In genomic region chr1:178124115-178124514, GRCh38 we compare ENCODE assay signal across 3 cellular contexts.
TF ChIP-seq lines count a peak whose summit lies in the region.

No MANE protein-coding gene starts in this region.

TF ChIP-seq in A549, 52 proteins besides CTCF, POLR2A, EP300 and RAD21 (continued from another document):
- TF ChIP-seq, protein P1, sequence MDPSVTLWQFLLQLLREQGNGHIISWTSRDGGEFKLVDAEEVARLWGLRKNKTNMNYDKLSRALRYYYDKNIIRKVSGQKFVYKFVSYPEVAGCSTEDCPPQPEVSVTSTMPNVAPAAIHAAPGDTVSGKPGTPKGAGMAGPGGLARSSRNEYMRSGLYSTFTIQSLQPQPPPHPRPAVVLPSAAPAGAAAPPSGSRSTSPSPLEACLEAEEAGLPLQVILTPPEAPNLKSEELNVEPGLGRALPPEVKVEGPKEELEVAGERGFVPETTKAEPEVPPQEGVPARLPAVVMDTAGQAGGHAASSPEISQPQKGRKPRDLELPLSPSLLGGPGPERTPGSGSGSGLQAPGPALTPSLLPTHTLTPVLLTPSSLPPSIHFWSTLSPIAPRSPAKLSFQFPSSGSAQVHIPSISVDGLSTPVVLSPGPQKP (IDR thresholded peaks at IDR 0.05; ENCODE audit: low read depth, low read length), result no peak
- no peak for TF ChIP-seq JUNB (IDR thresholded peaks at IDR 0.05)
- TF ChIP-seq, protein P2, sequence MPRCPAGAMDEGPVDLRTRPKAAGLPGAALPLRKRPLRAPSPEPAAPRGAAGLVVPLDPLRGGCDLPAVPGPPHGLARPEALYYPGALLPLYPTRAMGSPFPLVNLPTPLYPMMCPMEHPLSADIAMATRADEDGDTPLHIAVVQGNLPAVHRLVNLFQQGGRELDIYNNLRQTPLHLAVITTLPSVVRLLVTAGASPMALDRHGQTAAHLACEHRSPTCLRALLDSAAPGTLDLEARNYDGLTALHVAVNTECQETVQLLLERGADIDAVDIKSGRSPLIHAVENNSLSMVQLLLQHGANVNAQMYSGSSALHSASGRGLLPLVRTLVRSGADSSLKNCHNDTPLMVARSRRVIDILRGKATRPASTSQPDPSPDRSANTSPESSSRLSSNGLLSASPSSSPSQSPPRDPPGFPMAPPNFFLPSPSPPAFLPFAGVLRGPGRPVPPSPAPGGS (IDR thresholded peaks at IDR 0.05), result no peak
- TF ChIP-seq, protein P3, sequence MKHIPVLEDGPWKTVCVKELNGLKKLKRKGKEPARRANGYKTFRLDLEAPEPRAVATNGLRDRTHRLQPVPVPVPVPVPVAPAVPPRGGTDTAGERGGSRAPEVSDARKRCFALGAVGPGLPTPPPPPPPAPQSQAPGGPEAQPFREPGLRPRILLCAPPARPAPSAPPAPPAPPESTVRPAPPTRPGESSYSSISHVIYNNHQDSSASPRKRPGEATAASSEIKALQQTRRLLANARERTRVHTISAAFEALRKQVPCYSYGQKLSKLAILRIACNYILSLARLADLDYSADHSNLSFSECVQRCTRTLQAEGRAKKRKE (CRISPR knock-in tag; IDR thresholded peaks at IDR 0.05; ENCODE audit: low read depth), result no peak
- TF ChIP-seq CHD2 (IDR thresholded peaks at IDR 0.05; ENCODE audit: low read length, partially characterized antibody), result no peak
- TF ChIP-seq KDM5A (IDR thresholded peaks at IDR 0.05), result no peak
- no peak for TF ChIP-seq RNF2 (IDR thresholded peaks at IDR 0.05; ENCODE audit: borderline replicate concordance, low read depth)

TF ChIP-seq in HCT116, 20 proteins besides CTCF, POLR2A, EP300 and RAD21 (continued from another document):
- TF ChIP-seq ZBTB33 (IDR thresholded peaks at IDR 0.05; ENCODE audit: extremely low read depth, insufficient replicate concordance, low read length), result no peak
- no peak for TF ChIP-seq CBX3 (IDR thresholded peaks at IDR 0.05; ENCODE audit: low read depth)
- TF ChIP-seq MAX (IDR thresholded peaks at IDR 0.05), result no peak
- no peak for TF ChIP-seq CEBPB (IDR thresholded peaks at IDR 0.05; ENCODE audit: low read depth)
- TF ChIP-seq, protein P4, sequence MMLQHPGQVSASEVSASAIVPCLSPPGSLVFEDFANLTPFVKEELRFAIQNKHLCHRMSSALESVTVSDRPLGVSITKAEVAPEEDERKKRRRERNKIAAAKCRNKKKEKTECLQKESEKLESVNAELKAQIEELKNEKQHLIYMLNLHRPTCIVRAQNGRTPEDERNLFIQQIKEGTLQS (IDR thresholded peaks at IDR 0.05), result no peak
- no peak for TF ChIP-seq SIN3A (IDR thresholded peaks at IDR 0.05; ENCODE audit: low read depth)
- no peak for TF ChIP-seq JUND (IDR thresholded peaks at IDR 0.05)
- TF ChIP-seq POLR2AphosphoS5 (IDR thresholded peaks at IDR 0.05; ENCODE audit: low read depth, low read length), result no peak
- no peak for TF ChIP-seq TCF7L2 (IDR thresholded peaks at IDR 0.05; ENCODE audit: borderline replicate concordance, extremely low read depth, insufficient read depth, insufficient read length)
- no peak for TF ChIP-seq ZFX (IDR thresholded peaks at IDR 0.05)
- TF ChIP-seq EZH2 (IDR thresholded peaks at IDR 0.05), result no peak
- TF ChIP-seq EGR1 (IDR thresholded peaks at IDR 0.05; ENCODE audit: low read depth), result no peak
- no peak for TF ChIP-seq ELF1 (IDR thresholded peaks at IDR 0.05; ENCODE audit: borderline replicate concordance, low read depth)
- TF ChIP-seq SP1 (IDR thresholded peaks at IDR 0.05; ENCODE audit: low read depth), result no peak
- TF ChIP-seq, protein P5, sequence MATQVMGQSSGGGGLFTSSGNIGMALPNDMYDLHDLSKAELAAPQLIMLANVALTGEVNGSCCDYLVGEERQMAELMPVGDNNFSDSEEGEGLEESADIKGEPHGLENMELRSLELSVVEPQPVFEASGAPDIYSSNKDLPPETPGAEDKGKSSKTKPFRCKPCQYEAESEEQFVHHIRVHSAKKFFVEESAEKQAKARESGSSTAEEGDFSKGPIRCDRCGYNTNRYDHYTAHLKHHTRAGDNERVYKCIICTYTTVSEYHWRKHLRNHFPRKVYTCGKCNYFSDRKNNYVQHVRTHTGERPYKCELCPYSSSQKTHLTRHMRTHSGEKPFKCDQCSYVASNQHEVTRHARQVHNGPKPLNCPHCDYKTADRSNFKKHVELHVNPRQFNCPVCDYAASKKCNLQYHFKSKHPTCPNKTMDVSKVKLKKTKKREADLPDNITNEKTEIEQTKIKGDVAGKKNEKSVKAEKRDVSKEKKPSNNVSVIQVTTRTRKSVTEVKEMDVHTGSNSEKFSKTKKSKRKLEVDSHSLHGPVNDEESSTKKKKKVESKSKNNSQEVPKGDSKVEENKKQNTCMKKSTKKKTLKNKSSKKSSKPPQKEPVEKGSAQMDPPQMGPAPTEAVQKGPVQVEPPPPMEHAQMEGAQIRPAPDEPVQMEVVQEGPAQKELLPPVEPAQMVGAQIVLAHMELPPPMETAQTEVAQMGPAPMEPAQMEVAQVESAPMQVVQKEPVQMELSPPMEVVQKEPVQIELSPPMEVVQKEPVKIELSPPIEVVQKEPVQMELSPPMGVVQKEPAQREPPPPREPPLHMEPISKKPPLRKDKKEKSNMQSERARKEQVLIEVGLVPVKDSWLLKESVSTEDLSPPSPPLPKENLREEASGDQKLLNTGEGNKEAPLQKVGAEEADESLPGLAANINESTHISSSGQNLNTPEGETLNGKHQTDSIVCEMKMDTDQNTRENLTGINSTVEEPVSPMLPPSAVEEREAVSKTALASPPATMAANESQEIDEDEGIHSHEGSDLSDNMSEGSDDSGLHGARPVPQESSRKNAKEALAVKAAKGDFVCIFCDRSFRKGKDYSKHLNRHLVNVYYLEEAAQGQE (IDR thresholded peaks at IDR 0.05; ENCODE audit: low read depth), result no peak
- no peak for TF ChIP-seq SRF (IDR thresholded peaks at IDR 0.05; ENCODE audit: low read depth)
- TF ChIP-seq FOSL1 (IDR thresholded peaks at IDR 0.05; ENCODE audit: low read depth), result no peak
- no peak for TF ChIP-seq EZH2phosphoT487 (IDR thresholded peaks at IDR 0.05; ENCODE audit: borderline replicate concordance)
- TF ChIP-seq YY1 (IDR thresholded peaks at IDR 0.05; ENCODE audit: extremely low read depth, insufficient replicate concordance, low read depth, low read length), result no peak

TF ChIP-seq in WTC11, 78 proteins besides CTCF, POLR2A, EP300 and RAD21 (continued from another document):
- TF ChIP-seq, protein P6, sequence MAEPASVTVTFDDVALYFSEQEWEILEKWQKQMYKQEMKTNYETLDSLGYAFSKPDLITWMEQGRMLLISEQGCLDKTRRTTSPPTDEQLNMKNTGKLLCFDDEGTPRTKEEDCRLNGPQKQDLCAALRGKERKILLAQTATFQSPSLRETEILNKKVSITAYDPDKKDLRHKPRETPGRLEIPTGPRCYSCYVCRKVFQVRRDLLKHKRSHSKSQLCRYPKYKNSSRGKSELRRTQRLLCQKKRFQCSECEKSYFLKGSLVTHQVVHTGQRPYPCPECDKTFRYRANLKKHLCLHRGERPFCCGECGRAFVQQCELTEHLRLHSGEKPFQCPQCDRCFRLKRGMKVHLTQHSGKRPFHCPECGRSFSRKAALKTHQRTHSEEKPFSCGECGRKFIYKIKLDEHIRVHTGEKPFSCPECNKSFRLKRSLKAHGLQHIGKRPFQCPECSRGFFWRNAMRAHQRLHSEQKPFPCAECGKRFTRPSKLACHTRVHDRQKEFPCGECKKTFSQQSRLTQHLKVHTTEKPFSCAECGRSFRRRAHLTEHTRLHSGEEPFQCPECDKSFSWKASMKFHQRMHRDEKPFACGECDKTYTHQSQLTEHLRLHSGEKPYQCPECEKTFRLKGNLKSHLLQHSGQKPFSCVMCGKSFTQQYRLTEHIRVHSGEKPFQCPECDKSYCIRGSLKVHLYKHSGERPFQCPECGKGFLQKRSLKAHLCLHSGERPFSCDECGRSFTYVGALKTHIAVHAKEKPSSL (CRISPR knock-in tag; conservative IDR thresholded peaks at IDR 0.05), result no peak
- TF ChIP-seq, protein P7, sequence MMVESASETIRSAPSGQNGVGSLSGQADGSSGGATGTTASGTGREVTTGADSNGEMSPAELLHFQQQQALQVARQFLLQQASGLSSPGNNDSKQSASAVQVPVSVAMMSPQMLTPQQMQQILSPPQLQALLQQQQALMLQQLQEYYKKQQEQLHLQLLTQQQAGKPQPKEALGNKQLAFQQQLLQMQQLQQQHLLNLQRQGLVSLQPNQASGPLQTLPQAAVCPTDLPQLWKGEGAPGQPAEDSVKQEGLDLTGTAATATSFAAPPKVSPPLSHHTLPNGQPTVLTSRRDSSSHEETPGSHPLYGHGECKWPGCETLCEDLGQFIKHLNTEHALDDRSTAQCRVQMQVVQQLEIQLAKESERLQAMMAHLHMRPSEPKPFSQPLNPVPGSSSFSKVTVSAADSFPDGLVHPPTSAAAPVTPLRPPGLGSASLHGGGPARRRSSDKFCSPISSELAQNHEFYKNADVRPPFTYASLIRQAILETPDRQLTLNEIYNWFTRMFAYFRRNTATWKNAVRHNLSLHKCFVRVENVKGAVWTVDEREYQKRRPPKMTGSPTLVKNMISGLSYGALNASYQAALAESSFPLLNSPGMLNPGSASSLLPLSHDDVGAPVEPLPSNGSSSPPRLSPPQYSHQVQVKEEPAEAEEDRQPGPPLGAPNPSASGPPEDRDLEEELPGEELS (CRISPR knock-in tag; IDR thresholded peaks at IDR 0.05), result no peak
- TF ChIP-seq E2F1 (CRISPR knock-in tag; IDR thresholded peaks at IDR 0.05), result no peak
- TF ChIP-seq, protein P8, sequence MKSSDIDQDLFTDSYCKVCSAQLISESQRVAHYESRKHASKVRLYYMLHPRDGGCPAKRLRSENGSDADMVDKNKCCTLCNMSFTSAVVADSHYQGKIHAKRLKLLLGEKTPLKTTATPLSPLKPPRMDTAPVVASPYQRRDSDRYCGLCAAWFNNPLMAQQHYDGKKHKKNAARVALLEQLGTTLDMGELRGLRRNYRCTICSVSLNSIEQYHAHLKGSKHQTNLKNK (CRISPR knock-in tag; IDR thresholded peaks at IDR 0.05), result no peak
- TF ChIP-seq TP53 (CRISPR knock-in tag; IDR thresholded peaks at IDR 0.05), result no peak
- TF ChIP-seq, protein P9, sequence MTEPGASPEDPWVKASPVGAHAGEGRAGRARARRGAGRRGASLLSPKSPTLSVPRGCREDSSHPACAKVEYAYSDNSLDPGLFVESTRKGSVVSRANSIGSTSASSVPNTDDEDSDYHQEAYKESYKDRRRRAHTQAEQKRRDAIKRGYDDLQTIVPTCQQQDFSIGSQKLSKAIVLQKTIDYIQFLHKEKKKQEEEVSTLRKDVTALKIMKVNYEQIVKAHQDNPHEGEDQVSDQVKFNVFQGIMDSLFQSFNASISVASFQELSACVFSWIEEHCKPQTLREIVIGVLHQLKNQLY (CRISPR knock-in tag; IDR thresholded peaks at IDR 0.05), result no peak
- TF ChIP-seq SMAD3 (CRISPR knock-in tag; IDR thresholded peaks at IDR 0.05; ENCODE audit: borderline replicate concordance), result no peak
- no peak for TF ChIP-seq NFE2L1 (CRISPR knock-in tag; IDR thresholded peaks at IDR 0.05)
- TF ChIP-seq ETV6 (CRISPR knock-in tag; IDR thresholded peaks at IDR 0.05), result no peak
- TF ChIP-seq NR3C1 (CRISPR knock-in tag; conservative IDR thresholded peaks at IDR 0.05; ENCODE audit: low read depth), result no peak
- TF ChIP-seq FOXJ3 (CRISPR knock-in tag; IDR thresholded peaks at IDR 0.05; ENCODE audit: borderline replicate concordance), result no peak
- no peak for TF ChIP-seq GRHL2 (CRISPR knock-in tag; IDR thresholded peaks at IDR 0.05; ENCODE audit: insufficient replicate concordance, severe bottlenecking)
- no peak for TF ChIP-seq GTF2I (CRISPR knock-in tag; conservative IDR thresholded peaks at IDR 0.05)
- no peak for TF ChIP-seq SOX15 (CRISPR knock-in tag; IDR thresholded peaks at IDR 0.05)
- TF ChIP-seq AFF4 (CRISPR knock-in tag; IDR thresholded peaks at IDR 0.05; ENCODE audit: borderline replicate concordance), result no peak
